Comparison of ENCODE assay signal across 13 cellular contexts in the genomic region with DNA sequence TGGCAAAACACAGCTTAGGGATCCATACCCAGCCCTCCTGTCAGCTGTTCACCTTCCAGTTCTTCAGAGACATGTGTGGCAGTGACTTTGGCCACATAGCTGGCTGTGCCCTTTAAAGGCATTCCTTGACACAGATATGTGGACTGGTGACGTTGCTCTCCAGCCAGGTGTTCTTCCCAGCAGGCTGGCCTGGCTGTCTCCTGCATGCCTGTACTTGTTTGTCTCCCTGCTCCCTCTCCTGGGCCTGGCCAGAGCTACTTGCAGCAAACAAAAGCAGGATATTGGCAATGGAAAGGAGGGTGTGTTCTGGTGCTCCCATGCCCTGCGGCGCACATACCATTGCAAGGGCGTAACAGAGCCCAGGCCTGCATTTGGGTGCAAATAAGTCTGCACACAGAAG. TPM values are rescaled to one million over a fixed set of nuclear protein-coding genes. Genes with fewer than 3 reads are reported as not detected.
DNase-seq lines count a peak whose midpoint lies in the region; ATAC-seq and TF ChIP-seq lines count a peak whose summit lies in the region.
"Had no signal": no experiment of that assay in that cellular context is flagged by ENCODE, and none has a peak within 500 bp of the region (broad histone marks: within the 10 kb centered on the region; RNA-seq: fewer than 3 reads in every experiment).

No MANE protein-coding gene starts in this region.

- peaks cover 80% of the 10 kb centered on the region for H3K79me2 ChIP-seq in hepatocyte

- ATAC-seq in GM21526 (IDR thresholded peaks at IDR 0.05; ENCODE audit: low FRiP score, unreplicated experiment) = no peak
- ATAC-seq in HG02884 (IDR thresholded peaks at IDR 0.05; ENCODE audit: unreplicated experiment) = no peak

- peaks cover 16% of the 10 kb centered on the region for H4K20me1 ChIP-seq in hepatocyte (ENCODE audit: insufficient read depth, poor library complexity, severe bottlenecking)

- no peak overlapping the region for H3K4me3 ChIP-seq in HEK293 (ENCODE audit: low read depth, low read length)
- H3K4me3 ChIP-seq in hepatocyte = no peak overlapping the region
- H3K4me3 ChIP-seq: esophagus muscularis mucosa had no signal

- DNase-seq in SHP77 treated with DMSO at 0.1 percent for 48 hours (lab: John Stamatoyannopoulos, UW) = peak; percentile 59
- peak; percentile 51 for DNase-seq in hepatocyte (ENCODE audit: low spot score)
- peak; percentile 88 for DNase-seq in pulmonary artery endothelial cell (ENCODE audit: low read depth, low spot score)
- no peak for DNase-seq in HK-2 (ENCODE audit: unreplicated experiment)
- no peak for DNase-seq in ACHN
- DNase-seq: CD4-positive, alpha-beta T cell; NCI-H1694; SK-N-SH; stimulated activated CD4-positive, alpha-beta T cell treated with anti-CD3 and anti-CD28 coated beads, Interleukin-2, amount 100 ng/mL, for 24 hours had no signal

- H3K27me3 ChIP-seq in hepatocyte = no peaks in the 10 kb centered on the region
- H3K27me3 ChIP-seq: esophagus muscularis mucosa had no signal

- 78% methylated on average over 4 of the region's 4 CpGs for WGBS in hepatocyte (ENCODE audit: low lambda C conversion rate, missing lambda C conversion rate)

- H3K27ac ChIP-seq in HEK293 (ENCODE audit: extremely low read depth, low read depth, low read length) (no peak overlapping the region; the same call in 1 of the 2 replicates), hepatocyte (peak overlapping the region; percentile 81)

- H2AFZ ChIP-seq in hepatocyte = no peak overlapping the region

- POLR2A ChIA-PET in HEK293 (lab: Yijun Ruan, JAX) = interaction anchor here (1.2 kb wide), 1 partner anchor 10 kb away, joined by 7 read pairs; no protein-coding TSS in a partner anchor

- CTCF ChIA-PET in HEK293 (lab: Yijun Ruan, JAX) = interaction anchor here (0.6 to 4.8 kb wide), 5 partner anchors 10 to 147 kb away, joined by 3 to 46 read pairs (median 3); partner anchors contain the start of genes LIMK2 and SELENOM

- no peaks in the 10 kb centered on the region for H3K9me3 ChIP-seq in HEK293 (ENCODE audit: control insufficient read depth, insufficient read depth, low read depth, low read length)
- no peaks in the 10 kb centered on the region for H3K9me3 ChIP-seq in hepatocyte (ENCODE audit: low read depth)
- H3K9me3 ChIP-seq: esophagus muscularis mucosa, SK-N-SH had no signal

- in situ Hi-C loops in ACHN (cut with HindIII; ENCODE audit: low pct_ligation_motif_present, low pct_unique_long_range_greater_than_20kb, low sequenced_read_pairs) = no loop called here

- H3K4me1 ChIP-seq in HEK293 (ENCODE audit: control insufficient read depth, insufficient read depth, low read length) (no peaks in the 10 kb centered on the region), hepatocyte (ENCODE audit: insufficient read depth) (peaks cover 39% of the 10 kb centered on the region)

- TF ChIP-seq CTCF in HEK293 (tag by site-specific recombination; IDR thresholded peaks at IDR 0.05) (no peak), hepatocyte (IDR thresholded peaks at IDR 0.05; ENCODE audit: poor library complexity) (no peak)

- H3K36me3 ChIP-seq in HEK293 (ENCODE audit: control insufficient read depth in 2 of 2, insufficient read depth in 1 of 2, low read length in 2 of 2) = peaks cover 0 to 11% of the 10 kb centered on the region in 2 experiments; a peak in 2 of 3 replicates
- no peaks in the 10 kb centered on the region for H3K36me3 ChIP-seq in hepatocyte (replicated peaks; ENCODE audit: insufficient read depth, low read depth)

- peak overlapping the region; percentile 15 for H3K4me2 ChIP-seq in hepatocyte
- H3K4me2 ChIP-seq: SK-N-SH had no signal

- H3K9me2 ChIP-seq in hepatocyte (replicated peaks; ENCODE audit: insufficient read depth) = no peaks in the 10 kb centered on the region
- H3K9me2 ChIP-seq: SK-N-SH had no signal

TF ChIP-seq in HEK293, 187 proteins besides CTCF, POLR2A, EP300 and RAD21:
- no peak for TF ChIP-seq SCRT1 (tag by site-specific recombination; IDR thresholded peaks at IDR 0.05; ENCODE audit: borderline replicate concordance)
- TF ChIP-seq ZIC2 (tag by site-specific recombination; IDR thresholded peaks at IDR 0.05) = 0 out of 2 replicates have a peak, but pooled peaks have one; percentile 12

RNA-seq across cellular contexts. Expression of gene PIK3IP1, which starts 38.3 kb away (rescaled TPM):
- total RNA-seq in hepatocyte (17.9 and 22.2 TPM in 2 replicates), pulmonary artery endothelial cell (13.6 and 16.4 TPM in 2 replicates)
- 19.5 and 22.4 TPM in 2 replicates for polyA plus RNA-seq in hepatocyte

RNA-seq across cellular contexts. Expression of gene LIMK2, which starts 41.9 kb away (rescaled TPM):
- total RNA-seq in hepatocyte = 33.0 and 45.9 TPM in 2 replicates
- polyA plus RNA-seq in hepatocyte = 49.9 and 52.6 TPM in 2 replicates
- 72.7 and 83.3 TPM in 2 replicates for total RNA-seq in pulmonary artery endothelial cell

Comparison
In these comparisons a context has a peak if more than half of its experiments do, and no peak if none do; other contexts are left out.
1. DNase-seq: peak in SHP77 treated with DMSO at 0.1 percent for 48 hours (single experiment), hepatocyte (single experiment) and pulmonary artery endothelial cell (single experiment); none in HK-2 (single experiment) and ACHN (single experiment).